1 cellular context compared by ENCODE assay signal in the genomic region with DNA sequence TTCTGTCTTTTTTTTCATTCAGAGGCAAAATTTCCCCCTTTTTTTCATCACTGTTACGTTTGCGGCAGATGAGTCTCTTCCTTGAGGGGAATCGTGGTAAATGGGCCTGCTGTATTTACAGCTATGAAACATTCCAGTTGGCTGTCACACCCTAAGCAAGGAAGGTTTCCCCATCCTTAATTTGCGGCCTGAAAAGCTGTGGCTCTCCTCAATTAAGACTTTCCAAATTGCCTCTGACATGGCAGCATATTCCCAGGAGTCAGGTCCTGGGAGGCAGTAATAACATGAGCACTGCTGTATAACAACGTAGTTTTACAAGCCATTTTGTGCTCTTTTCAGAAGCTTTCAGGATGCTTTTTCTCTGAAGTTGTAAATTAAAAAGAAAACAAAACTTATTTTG.
TF ChIP-seq lines count a peak whose summit lies in the region.

No MANE protein-coding gene starts in this region.

TF ChIP-seq in WTC11, 78 proteins besides CTCF, POLR2A, EP300 and RAD21 (continued from another document):
- TF ChIP-seq ARID4B (CRISPR knock-in tag; IDR thresholded peaks at IDR 0.05; ENCODE audit: borderline replicate concordance) (no peak), ZNF423 (CRISPR knock-in tag; IDR thresholded peaks at IDR 0.05) (no peak), MYBL2 (CRISPR knock-in tag; IDR thresholded peaks at IDR 0.05) (no peak)
- TF ChIP-seq, protein P1, sequence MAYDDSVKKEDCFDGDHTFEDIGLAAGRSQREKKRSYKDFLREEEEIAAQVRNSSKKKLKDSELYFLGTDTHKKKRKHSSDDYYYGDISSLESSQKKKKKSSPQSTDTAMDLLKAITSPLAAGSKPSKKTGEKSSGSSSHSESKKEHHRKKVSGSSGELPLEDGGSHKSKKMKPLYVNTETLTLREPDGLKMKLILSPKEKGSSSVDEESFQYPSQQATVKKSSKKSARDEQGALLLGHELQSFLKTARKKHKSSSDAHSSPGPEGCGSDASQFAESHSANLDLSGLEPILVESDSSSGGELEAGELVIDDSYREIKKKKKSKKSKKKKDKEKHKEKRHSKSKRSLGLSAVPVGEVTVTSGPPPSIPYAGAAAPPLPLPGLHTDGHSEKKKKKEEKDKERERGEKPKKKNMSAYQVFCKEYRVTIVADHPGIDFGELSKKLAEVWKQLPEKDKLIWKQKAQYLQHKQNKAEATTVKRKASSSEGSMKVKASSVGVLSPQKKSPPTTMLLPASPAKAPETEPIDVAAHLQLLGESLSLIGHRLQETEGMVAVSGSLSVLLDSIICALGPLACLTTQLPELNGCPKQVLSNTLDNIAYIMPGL (CRISPR knock-in tag; IDR thresholded peaks at IDR 0.05) = no peak
